In genomic region chr20:3318226-3318884, GRCh38 we compare ENCODE assay signal across 12 cellular contexts.
"Had no signal": no experiment of that assay in that cellular context is flagged by ENCODE, and none has a peak within 500 bp of the region (broad histone marks: within the 10 kb centered on the region; RNA-seq: fewer than 3 reads in every experiment).

No MANE protein-coding gene starts in this region.

- DNase-seq: activated naive CD4-positive, alpha-beta T cell treated with anti-CD3 and anti-CD28 coated beads, Interleukin-2, amount 50 U/mL, for 16 hours; brain microvascular endothelial cell; dorsolateral prefrontal cortex; left cardiac atrium; natural killer cell; right cardiac atrium; T-helper 2 cell; tibial artery had no signal

- H3K27ac Mint-ChIP-seq: natural killer cell; progenitor cell of endocrine pancreas; stimulated activated memory B cell treated with anti-CD40 and anti-IgM and Interleukin-4, amounts not matched to agents 10 μg/mL and 1 μg/mL and 100 μg/mL, for 72 hours had no signal

- FAIRE-seq: endometrium had no signal

- H3K4me3 Mint-ChIP-seq: natural killer cell; stimulated activated memory B cell treated with anti-CD40 and anti-IgM and Interleukin-4, amounts not matched to agents 10 μg/mL and 1 μg/mL and 100 μg/mL, for 72 hours had no signal

- ATAC-seq: left cardiac atrium; natural killer cell; right cardiac atrium; stimulated activated memory B cell treated with anti-CD40 and anti-IgM and Interleukin-4, amounts not matched to agents 10 μg/mL and 1 μg/mL and 100 μg/mL, for 72 hours had no signal

- H3K9me3 Mint-ChIP-seq: natural killer cell; stimulated activated memory B cell treated with anti-CD40 and anti-IgM and Interleukin-4, amounts not matched to agents 10 μg/mL and 1 μg/mL and 100 μg/mL, for 72 hours had no signal

- H3K4me2 ChIP-seq: smooth muscle cell had no signal

- H3K4me3 ChIP-seq: dorsolateral prefrontal cortex, smooth muscle cell, tibial artery had no signal

- H3K27ac ChIP-seq: brain microvascular endothelial cell, tibial artery had no signal

- H3K27me3 ChIP-seq: brain microvascular endothelial cell, dorsolateral prefrontal cortex, tibial artery had no signal

- H3K36me3 Mint-ChIP-seq: natural killer cell had no signal

- H3K4me1 Mint-ChIP-seq: stimulated activated memory B cell treated with anti-CD40 and anti-IgM and Interleukin-4, amounts not matched to agents 10 μg/mL and 1 μg/mL and 100 μg/mL, for 72 hours had no signal

- H3K9me3 ChIP-seq: tibial artery had no signal

- H3K27me3 Mint-ChIP-seq: progenitor cell of endocrine pancreas; stimulated activated memory B cell treated with anti-CD40 and anti-IgM and Interleukin-4, amounts not matched to agents 10 μg/mL and 1 μg/mL and 100 μg/mL, for 72 hours had no signal
